29 cellular contexts compared by ENCODE assay signal in the genomic region with DNA sequence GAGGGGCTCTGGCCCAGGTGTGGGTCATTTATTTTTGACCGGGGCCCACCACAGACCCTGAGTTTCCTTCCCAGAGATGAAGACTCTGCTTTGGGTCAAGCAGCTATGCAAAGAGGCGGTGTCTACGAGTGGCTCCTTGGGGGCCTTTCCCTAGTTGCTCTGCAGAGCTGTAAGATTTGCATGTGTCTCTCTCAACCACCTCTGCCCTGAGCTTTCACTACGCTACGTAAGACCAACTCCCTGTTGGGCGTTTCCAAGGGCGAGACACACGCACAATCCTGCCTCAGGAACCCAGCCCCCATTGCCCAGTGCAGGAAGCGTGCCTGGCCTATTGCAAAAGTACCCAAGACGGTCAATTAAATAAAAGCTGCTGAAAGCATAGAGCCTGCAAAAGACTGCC. TPM values are rescaled to one million over a fixed set of nuclear protein-coding genes. Genes with fewer than 3 reads are reported as not detected.
"Had no signal": no experiment of that assay in that cellular context is flagged by ENCODE, and none has a peak within 500 bp of the region (broad histone marks: within the 10 kb centered on the region; RNA-seq: fewer than 3 reads in every experiment).

No MANE protein-coding gene starts in this region.

- H3K36me3 ChIP-seq: esophagus muscularis mucosa, gastrocnemius medialis, heart right ventricle, neutrophil, right lobe of liver, thoracic aorta, transverse colon had no signal

- H3K4me3 ChIP-seq: coronary artery, dorsolateral prefrontal cortex, esophagus muscularis mucosa, gastrocnemius medialis, heart right ventricle, psoas muscle, right lobe of liver, thoracic aorta, transverse colon had no signal

- DNase-seq: dorsolateral prefrontal cortex; effector memory CD4-positive, alpha-beta T cell; gastrocnemius medialis; heart right ventricle; hypothalamus; kidney glomerular epithelial cell; mammary epithelial cell; naive thymus-derived CD4-positive, alpha-beta T cell; nephron progenitor cell; psoas muscle; retina; right lobe of liver; stimulated activated CD4-positive, alpha-beta T cell treated with anti-CD3 and anti-CD28 coated beads, Interleukin-4, amount 100 ng/mL, for 24 hours; stimulated activated naive CD8-positive, alpha-beta T cell treated with anti-CD3 and anti-CD28 coated beads, Interleukin-15, amount 100 ng/mL, for 72 hours; transverse colon had no signal

- H3K27me3 ChIP-seq: esophagus muscularis mucosa, neutrophil, right lobe of liver, transverse colon had no signal

- H3K4me1 ChIP-seq: esophagus muscularis mucosa, gastrocnemius medialis, heart right ventricle, psoas muscle, right lobe of liver, transverse colon had no signal

- H3K9me3 ChIP-seq: esophagus muscularis mucosa, gastrocnemius medialis, heart right ventricle, neutrophil, psoas muscle, right lobe of liver, thoracic aorta, transverse colon had no signal

- ATAC-seq: gastrocnemius medialis; heart right ventricle; left lobe of liver; naive thymus-derived CD4-positive, alpha-beta T cell; psoas muscle; right lobe of liver; stimulated activated memory B cell treated with anti-CD40 and anti-IgM and Interleukin-4, amounts not matched to agents 10 μg/mL and 1 μg/mL and 100 μg/mL, for 72 hours; stimulated activated naive CD8-positive, alpha-beta T cell treated with anti-CD3 and anti-CD28 coated beads, Interleukin-15, amount 100 ng/mL, for 72 hours had no signal

- H3K27ac ChIP-seq: coronary artery, dorsolateral prefrontal cortex, epithelial cell of prostate, esophagus muscularis mucosa, gastrocnemius medialis, heart right ventricle, neutrophil, psoas muscle, right lobe of liver, thoracic aorta, transverse colon had no signal

RNA-seq across cellular contexts. Expression of a gene that starts 10.0 kb away (rescaled TPM):
- polyA plus RNA-seq: naive thymus-derived CD4-positive, alpha-beta T cell had no signal

RNA-seq across cellular contexts. Expression of a gene that starts 59.2 kb away (rescaled TPM):
- total RNA-seq: dorsolateral prefrontal cortex; esophagus muscularis mucosa; fibroblast of villous mesenchyme; gastrocnemius medialis; heart right ventricle; left lobe of liver; lower leg skin; mammary epithelial cell; mesenteric fat pad; mononuclear cell; naive thymus-derived CD4-positive, alpha-beta T cell; osteoblast; psoas muscle; subcutaneous adipose tissue; thoracic aorta; transverse colon; ureter had no signal
- polyA plus RNA-seq: heart right ventricle; mammary epithelial cell; naive thymus-derived CD4-positive, alpha-beta T cell; psoas muscle had no signal
